1 cellular context compared by ENCODE assay signal in genomic region chr1:8867878-8868567, GRCh38.
TF ChIP-seq lines count a peak whose summit lies in the region.

No MANE protein-coding gene starts in this region.

TF ChIP-seq in HCT116, 20 proteins besides CTCF, POLR2A, EP300 and RAD21:
- TF ChIP-seq SIN3A (IDR thresholded peaks at IDR 0.05; ENCODE audit: low read depth) = no peak
- TF ChIP-seq POLR2AphosphoS5 (IDR thresholded peaks at IDR 0.05; ENCODE audit: low read depth, low read length) = peak; percentile 41; the same call in 1 of the 2 replicates
TF ChIP-seq in HCT116: peak in this region for 1.
